In the genomic region with DNA sequence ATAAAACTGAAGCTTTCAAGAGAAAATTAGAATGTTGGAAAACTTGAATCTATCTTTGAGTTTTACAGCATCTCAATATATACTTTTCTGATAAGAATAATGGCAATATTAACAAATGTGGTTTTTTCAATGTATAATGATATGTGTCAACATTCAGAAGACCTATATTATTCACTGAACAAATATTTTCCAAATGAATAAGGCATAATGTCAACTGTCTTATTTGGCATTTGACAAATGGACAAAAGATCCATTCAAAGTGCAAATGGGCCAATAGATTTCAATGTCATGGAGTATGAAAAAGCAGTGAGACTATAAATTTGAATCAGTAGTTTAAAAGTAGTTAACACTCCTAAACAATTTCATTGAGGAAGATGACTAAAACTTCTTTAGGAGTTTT, we compare ENCODE assay signal across 18 cellular contexts. TPM values are rescaled to one million over a fixed set of nuclear protein-coding genes. Genes with fewer than 3 reads are reported as not detected.
DNase-seq lines count a peak whose midpoint lies in the region; ATAC-seq, FAIRE-seq and TF ChIP-seq lines count a peak whose summit lies in the region.
"Had no signal": no experiment of that assay in that cellular context is flagged by ENCODE, and none has a peak within 500 bp of the region (broad histone marks: within the 10 kb centered on the region; RNA-seq: fewer than 3 reads in every experiment).

No MANE protein-coding gene starts in this region.

- no peaks in the 10 kb centered on the region for H4K20me1 ChIP-seq in PC-3 (ENCODE audit: low read length)
- H4K20me1 ChIP-seq: BLaER1 had no signal

- H3K36me3 Mint-ChIP-seq in nephron progenitor cell (ENCODE audit: low read depth): peaks cover 24% of the 10 kb centered on the region

- peak overlapping the region; percentile 62 for H3K4me2 ChIP-seq in PC-3 (ENCODE audit: low read length)
- H3K4me2 ChIP-seq: BLaER1, KMS-11 had no signal

- H3K27ac Mint-ChIP-seq in nephron progenitor cell: no peak overlapping the region
- H3K27ac Mint-ChIP-seq: CD8-positive, alpha-beta memory T cell had no signal

- no peaks in the 10 kb centered on the region for H3K27me3 ChIP-seq in A673 (replicated peaks; ENCODE audit: insufficient read depth, low read depth, low read length, poor library complexity)
- no peaks in the 10 kb centered on the region for H3K27me3 ChIP-seq in PC-3 (ENCODE audit: low read length)
- H3K27me3 ChIP-seq in thyroid gland: no peaks in the 10 kb centered on the region
- H3K27me3 ChIP-seq: BLaER1 had no signal

- DNase-seq in A673 (ENCODE audit: low spot score) (no peak), DMS53 treated with DMSO at 0.1 percent for 48 hours (lab: John Stamatoyannopoulos, UW; ENCODE audit: unreplicated experiment) (peak; percentile 52), PC-3 (peak; percentile 72), kidney (no peak), nephron progenitor cell (no peak), thyroid gland (no peak)
- DNase-seq in stimulated activated CD8-positive, alpha-beta memory T cell treated with anti-CD3 and anti-CD28 coated beads, Interleukin-4, amount 100 ng/mL, for 48 hours: no peak
- DNase-seq: CD8-positive, alpha-beta memory T cell; DMS79; EL had no signal

- POLR2A ChIA-PET in A673 (lab: Charles Lee; ENCODE audit: low non-redundant PET) (no interaction called here), PC-3 (lab: Charles Lee; ENCODE audit: unreplicated experiment) (no interaction called here)

- no peak for TF ChIP-seq POLR2A in thyroid gland (IDR thresholded peaks at IDR 0.05)

- H3F3A ChIP-seq in PC-3 (ENCODE audit: low read length, unreplicated experiment): peaks cover 5% of the 10 kb centered on the region

- no peaks in the 10 kb centered on the region for H3K9me3 ChIP-seq in A673 (ENCODE audit: low read depth, low read length, poor library complexity, severe bottlenecking)
- H3K9me3 ChIP-seq in PC-3 (ENCODE audit: low read length): no peaks in the 10 kb centered on the region
- no peaks in the 10 kb centered on the region for H3K9me3 ChIP-seq in kidney (ENCODE audit: control insufficient read depth in 1 of 2, low read length in 2 of 2)
- H3K9me3 ChIP-seq in thyroid gland: no peaks in the 10 kb centered on the region
- H3K9me3 ChIP-seq: HAP-1 had no signal

- no peaks in the 10 kb centered on the region for H3K79me2 ChIP-seq in PC-3 (ENCODE audit: low read length)

- H3K4me1 Mint-ChIP-seq in nephron progenitor cell: no peaks in the 10 kb centered on the region

- H3K9ac ChIP-seq in PC-3 (ENCODE audit: low read length) (no peak overlapping the region), kidney (ENCODE audit: low read length in 2 of 2) (no peak overlapping the region)
- H3K9ac ChIP-seq: BLaER1, KMS-11 had no signal

- ATAC-seq in PC-3: peak; percentile 72

- H3K4me3 Mint-ChIP-seq in nephron progenitor cell: no peak overlapping the region
- H3K4me3 Mint-ChIP-seq: CD8-positive, alpha-beta memory T cell had no signal

- peak; percentile 56 for FAIRE-seq in kidney (lab: Jason Lieb, UNC)
- FAIRE-seq: A204.1, G401.6, GM12891, H1 had no signal

- H3K4me1 ChIP-seq in A673 (ENCODE audit: insufficient read depth, low read length, poor library complexity, severe bottlenecking): peaks cover 45% of the 10 kb centered on the region
- peaks cover 35% of the 10 kb centered on the region for H3K4me1 ChIP-seq in PC-3 (ENCODE audit: insufficient read depth, low read length)
- H3K4me1 ChIP-seq in kidney (ENCODE audit: control insufficient read depth in 1 of 2, insufficient read depth in 1 of 2, low read depth in 1 of 2, low read length in 2 of 2): peaks cover 2 to 9% of the 10 kb centered on the region in 2 donors
- peaks cover 0 to 5% of the 10 kb centered on the region in 2 donors for H3K4me1 ChIP-seq in thyroid gland
- H3K4me1 ChIP-seq: BLaER1 had no signal

- CTCF ChIA-PET in A673 (lab: Charles Lee): no interaction called here
- CTCF ChIA-PET in PC-3 (lab: Charles Lee): no interaction called here

- no peaks in the 10 kb centered on the region for H3K9me3 Mint-ChIP-seq in nephron progenitor cell
- H3K9me3 Mint-ChIP-seq: CD8-positive, alpha-beta memory T cell had no signal

- no peaks in the 10 kb centered on the region for H3K27me3 Mint-ChIP-seq in nephron progenitor cell (ENCODE audit: low read depth, poor library complexity)
- H3K27me3 Mint-ChIP-seq: IgD-negative memory B cell had no signal

- intact Hi-C loops in A673 (cut with micrococcal nuclease; ENCODE audit: unreplicated experiment) (no loop called here), PC-3 (cut with micrococcal nuclease) (loop anchor here (1.0 kb wide), 1 partner anchor 20 kb away; no protein-coding TSS in a partner anchor), kidney (cut with DNase I) (no loop called here), thyroid gland (cut with DNase I) (no loop called here)

- H3K9me2 ChIP-seq in PC-3 (replicated peaks; ENCODE audit: low read length): no peaks in the 10 kb centered on the region

- no peak overlapping the region for H2AFZ ChIP-seq in PC-3 (ENCODE audit: low read length)

- no peak overlapping the region for H3K4me3 ChIP-seq in A673 (ENCODE audit: low read depth, low read length, poor library complexity, severe bottlenecking)
- H3K4me3 ChIP-seq in PC-3 (ENCODE audit: low read length): no peak overlapping the region
- no peak overlapping the region for H3K4me3 ChIP-seq in kidney (ENCODE audit: low read length in 2 of 2)
- no peak overlapping the region for H3K4me3 ChIP-seq in thyroid gland (replicated peaks in 1 of 3)
- H3K4me3 ChIP-seq: BLaER1, HAP-1 had no signal

- BruUV-seq in A673 (replicated peaks; lab: Mats Ljungman, UMichigan) (no TSS peak), PC-3 (replicated peaks; lab: Mats Ljungman, UMichigan) (no TSS peak)

- H3K36me3 ChIP-seq in A673 (ENCODE audit: insufficient read depth, low read length, poor library complexity, severe bottlenecking): peaks cover 10% of the 10 kb centered on the region
- no peaks in the 10 kb centered on the region for H3K36me3 ChIP-seq in PC-3 (ENCODE audit: low read depth, low read length)
- no peaks in the 10 kb centered on the region for H3K36me3 ChIP-seq in kidney (ENCODE audit: control insufficient read depth in 1 of 2, insufficient read depth in 2 of 2, low read length in 2 of 2)
- no peaks in the 10 kb centered on the region for H3K36me3 ChIP-seq in thyroid gland
- H3K36me3 ChIP-seq: HAP-1 had no signal

- TF ChIP-seq CTCF in A673 (conservative IDR thresholded peaks at IDR 0.05; ENCODE audit: low read depth, low read length) (no peak), PC-3 (conservative IDR thresholded peaks at IDR 0.05; ENCODE audit: low read depth, low read length) (no peak), kidney (IDR thresholded peaks at IDR 0.05; ENCODE audit: borderline replicate concordance, extremely low read depth, insufficient read depth) (no peak), nephron progenitor cell (IDR thresholded peaks at IDR 0.05) (no peak), thyroid gland (IDR thresholded peaks at IDR 0.05) (no peak)

- peak overlapping the region; percentile 71 for H3K27ac ChIP-seq in A673 (ENCODE audit: low read depth, low read length, poor library complexity, severe bottlenecking)
- peak overlapping the region; percentile 85 for H3K27ac ChIP-seq in PC-3 (ENCODE audit: low read length)
- no peak overlapping the region for H3K27ac ChIP-seq in kidney (ENCODE audit: low read depth in 2 of 2, low read length in 2 of 2)
- no peak overlapping the region for H3K27ac ChIP-seq in thyroid gland
- H3K27ac ChIP-seq: BLaER1, KMS-11 had no signal

RNA-seq across cellular contexts. Expression of gene LMBRD1, which starts 20.9 kb away (rescaled TPM):
- total RNA-seq in A673 (2021) (19.8 and 21.1 TPM in 2 replicates), PC-3 (2014; rRNA removed) (5.4 and 5.6 TPM in 2 replicates), kidney (91.3 TPM), thyroid gland (100 to 1,000 TPM; 113 to 140 (median 124) TPM)
- polyA plus RNA-seq in kidney (ENCODE audit: insufficient read depth, low read depth, low replicate concordance): 102 TPM

Comparison
In these comparisons a context has a peak if more than half of its experiments do, and no peak if none do; other contexts are left out.
1. DNase-seq: peak in DMS53 treated with DMSO at 0.1 percent for 48 hours (single experiment) and PC-3 (single experiment); none in A673 (single experiment), kidney (single experiment), nephron progenitor cell (single experiment), stimulated activated CD8-positive, alpha-beta memory T cell treated with anti-CD3 and anti-CD28 coated beads, Interleukin-4, amount 100 ng/mL, for 48 hours (single experiment) and thyroid gland (0 of 2).
2. H3K27ac ChIP-seq: peak in A673 (single experiment) and PC-3 (single experiment); none in kidney (0 of 2) and thyroid gland (0 of 3).